ENCODE assay signal across 1 cellular context in the genomic region with DNA sequence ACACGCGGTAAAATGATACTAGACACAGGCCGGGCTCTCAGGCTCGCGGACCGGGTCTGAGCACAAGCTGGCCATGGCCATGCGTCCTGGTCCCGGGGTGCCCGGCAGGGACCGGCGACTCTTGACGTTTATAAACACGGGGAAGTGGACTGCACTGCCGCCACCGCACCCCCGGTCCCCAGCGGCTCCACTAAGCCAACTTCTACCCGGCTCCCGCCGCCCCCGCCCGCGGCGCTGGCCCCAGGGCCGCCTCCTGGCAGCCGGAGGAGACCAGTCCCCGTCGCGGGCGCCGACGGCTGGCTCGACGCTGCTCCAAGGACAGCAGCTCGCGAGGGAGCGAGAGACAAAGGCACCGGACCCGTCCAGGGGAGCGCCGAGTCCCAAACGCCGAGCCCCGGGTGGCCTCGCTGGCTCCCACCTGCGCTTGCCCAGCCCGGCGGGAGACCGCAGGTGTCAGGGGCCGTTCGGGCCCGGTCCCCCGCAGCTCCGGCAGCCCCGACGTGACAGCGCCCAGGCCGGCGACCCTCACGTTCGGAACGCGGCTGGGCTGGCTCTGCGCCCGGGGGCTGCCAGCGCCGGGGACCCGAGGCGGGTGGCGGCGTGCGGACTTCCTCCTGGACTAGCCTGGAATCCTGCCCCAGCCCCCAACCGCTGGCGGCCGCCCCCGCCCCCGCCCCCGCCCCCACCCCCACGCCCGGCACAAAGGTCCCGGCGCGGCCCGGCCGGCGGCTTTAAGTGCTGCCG.
TF ChIP-seq lines count a peak whose summit lies in the region.

No MANE protein-coding gene starts in this region.

TF ChIP-seq in endothelial cell of umbilical vein, 7 proteins besides CTCF, POLR2A, EP300 and RAD21 (continued from another document):
- no peak for TF ChIP-seq JUN (IDR thresholded peaks at IDR 0.05; ENCODE audit: borderline replicate concordance, insufficient read depth, insufficient read length, low read depth)
- no peak for TF ChIP-seq GATA2 (IDR thresholded peaks at IDR 0.05; ENCODE audit: insufficient read depth, insufficient read length, low read depth, low read length)
- no peak for TF ChIP-seq FOS (IDR thresholded peaks at IDR 0.05; ENCODE audit: borderline replicate concordance, insufficient read depth, low read length)
- no peak for TF ChIP-seq MYC (IDR thresholded peaks at IDR 0.05; ENCODE audit: low read depth, low read length)
